ENCODE assay signal across 13 cellular contexts in genomic region chr2:225177098-225177497, GRCh38.
A peak's percentile ranks its signal among the peaks of the same experiment; 100 is the strongest.
DNase-seq lines count a peak whose midpoint lies in the region; ATAC-seq and TF ChIP-seq lines count a peak whose summit lies in the region.
"Had no signal": no experiment of that assay in that cellular context is flagged by ENCODE, and none has a peak within 500 bp of the region (broad histone marks: within the 10 kb centered on the region; RNA-seq: fewer than 3 reads in every experiment).

No MANE protein-coding gene starts in this region.

- DNase-seq in Daoy (ENCODE audit: low read depth) (peak; percentile 7), MG63 (peak; percentile 82), epidermal melanocyte (ENCODE audit: insufficient read length, low spot score) (peak; percentile 19), osteoblast (ENCODE audit: insufficient read length, low spot score, missing footprints) (no peak), right atrium auricular region (ENCODE audit: low spot score) (no peak), GM13977 (ENCODE audit: low spot score) (no peak), GM19240 (ENCODE audit: insufficient read length, low spot score) (no peak)
- DNase-seq: activated CD4-positive, alpha-beta T cell treated with anti-CD3 and anti-CD28 coated beads, Interleukin-2, amount 10 ng/mL, durations not matched to agents 24 days and 14 days; NCI-H187; SW 1271 had no signal

- no peaks in the 10 kb centered on the region for H4K20me1 ChIP-seq in osteoblast (ENCODE audit: insufficient read depth, low read length)

- H3K4me2 ChIP-seq in osteoblast (ENCODE audit: insufficient read depth, low read length), result no peak overlapping the region

- H3K27me3 ChIP-seq in MG63, result no peaks in the 10 kb centered on the region
- H3K27me3 ChIP-seq in osteoblast (ENCODE audit: insufficient read depth, low read length), result no peaks in the 10 kb centered on the region
- H3K27me3 ChIP-seq in right atrium auricular region, result no peaks in the 10 kb centered on the region
- H3K27me3 ChIP-seq: cardiac muscle cell had no signal

- peak; percentile 15 for TF ChIP-seq CTCF in osteoblast (IDR thresholded peaks at IDR 0.05; ENCODE audit: extremely low read depth, low read depth, low read length)
- TF ChIP-seq CTCF in right atrium auricular region (IDR thresholded peaks at IDR 0.05), result no peak
- no peak for TF ChIP-seq CTCF in GM13977 (IDR thresholded peaks at IDR 0.05; ENCODE audit: extremely low read depth, insufficient read depth, missing control alignments)

- H3K36me3 ChIP-seq in MG63, result no peaks in the 10 kb centered on the region
- no peaks in the 10 kb centered on the region for H3K36me3 ChIP-seq in osteoblast (ENCODE audit: insufficient read depth, low read length)
- H3K36me3 ChIP-seq in right atrium auricular region, result no peaks in the 10 kb centered on the region
- H3K36me3 ChIP-seq: cardiac muscle cell had no signal

- H3K79me2 ChIP-seq in osteoblast (ENCODE audit: insufficient read depth, low read length), result no peaks in the 10 kb centered on the region

- no peaks in the 10 kb centered on the region for H3K4me1 Mint-ChIP-seq in activated T-helper 17 cell treated with anti-CD3 and anti-CD28 coated beads, Interleukin-2, amount 50 U/mL, for 72 hours
- H3K4me1 Mint-ChIP-seq: activated CD4-positive, alpha-beta T cell treated with anti-CD3 and anti-CD28 coated beads, Interleukin-2, amount 10 ng/mL, durations not matched to agents 24 days and 14 days had no signal

- H3K9me3 Mint-ChIP-seq in activated T-helper 17 cell treated with anti-CD3 and anti-CD28 coated beads, Interleukin-2, amount 50 U/mL, for 72 hours, result no peaks in the 10 kb centered on the region

- H3K4me3 Mint-ChIP-seq in activated T-helper 17 cell treated with anti-CD3 and anti-CD28 coated beads, Interleukin-2, amount 50 U/mL, for 72 hours, result no peak overlapping the region
- H3K4me3 Mint-ChIP-seq: activated CD4-positive, alpha-beta T cell treated with anti-CD3 and anti-CD28 coated beads, Interleukin-2, amount 10 ng/mL, durations not matched to agents 24 days and 14 days had no signal

- peak overlapping the region; percentile 40 for H2AFZ ChIP-seq in osteoblast (ENCODE audit: low read length)

- no peaks in the 10 kb centered on the region for H3K36me3 Mint-ChIP-seq in activated T-helper 17 cell treated with anti-CD3 and anti-CD28 coated beads, Interleukin-2, amount 50 U/mL, for 72 hours (ENCODE audit: low read depth)

- in situ Hi-C loops in GM13977 (cut with MboI; ENCODE audit: low pct_unique_long_range_greater_than_20kb, low sequenced_read_pairs, unreplicated experiment), result no loop called here

- H3K9me3 ChIP-seq in MG63, result no peaks in the 10 kb centered on the region
- H3K9me3 ChIP-seq in osteoblast (ENCODE audit: low read depth, low read length), result no peaks in the 10 kb centered on the region
- H3K9me3 ChIP-seq in right atrium auricular region, result no peaks in the 10 kb centered on the region

- no peak for ATAC-seq in activated T-helper 17 cell treated with anti-CD3 and anti-CD28 coated beads, Interleukin-2, amount 50 U/mL, for 72 hours (replicated peaks)
- ATAC-seq: sciatic nerve had no signal

- H3K4me3 ChIP-seq in MG63, result no peak overlapping the region
- H3K4me3 ChIP-seq in osteoblast (ENCODE audit: insufficient read depth, low read length), result no peak overlapping the region
- no peak overlapping the region for H3K4me3 ChIP-seq in right atrium auricular region
- H3K4me3 ChIP-seq: cardiac muscle cell had no signal

- H3K27ac Mint-ChIP-seq in activated T-helper 17 cell treated with anti-CD3 and anti-CD28 coated beads, Interleukin-2, amount 50 U/mL, for 72 hours, result no peak overlapping the region
- H3K27ac Mint-ChIP-seq: activated CD4-positive, alpha-beta T cell treated with anti-CD3 and anti-CD28 coated beads, Interleukin-2, amount 10 ng/mL, durations not matched to agents 24 days and 14 days had no signal

- peaks cover under 1% of the 10 kb centered on the region for H3K27me3 Mint-ChIP-seq in activated T-helper 17 cell treated with anti-CD3 and anti-CD28 coated beads, Interleukin-2, amount 50 U/mL, for 72 hours

- H3K27ac ChIP-seq in osteoblast (ENCODE audit: low read depth, low read length), result no peak overlapping the region
- no peak overlapping the region for H3K27ac ChIP-seq in right atrium auricular region
- H3K27ac ChIP-seq: cardiac muscle cell had no signal

- H3K4me1 ChIP-seq in osteoblast (ENCODE audit: insufficient read depth, low read length) (no peaks in the 10 kb centered on the region), right atrium auricular region (no peaks in the 10 kb centered on the region)

Comparison
In these comparisons a context has a peak if more than half of its experiments do, and no peak if none do; other contexts are left out.
1. DNase-seq: peak in Daoy (single experiment), MG63 (single experiment) and epidermal melanocyte (single experiment); none in osteoblast (single experiment), right atrium auricular region (single experiment), GM13977 (single experiment) and GM19240 (single experiment).